19 cellular contexts compared by ENCODE assay signal in genomic region chr11:109480251-109480650, GRCh38. TPM values are rescaled to one million over a fixed set of nuclear protein-coding genes. Genes with fewer than 3 reads are reported as not detected.
DNase-seq lines count a peak whose midpoint lies in the region; ATAC-seq and TF ChIP-seq lines count a peak whose summit lies in the region.
"Had no signal": no experiment of that assay in that cellular context is flagged by ENCODE, and none has a peak within 500 bp of the region (broad histone marks: within the 10 kb centered on the region; RNA-seq: fewer than 3 reads in every experiment).

No MANE protein-coding gene starts in this region.

- no peak overlapping the region for H3K27ac Mint-ChIP-seq in WTC11
- H3K27ac Mint-ChIP-seq: CD4-positive, alpha-beta T cell had no signal

- no peak for TF ChIP-seq CTCF in WTC11 (IDR thresholded peaks at IDR 0.05)

- peak overlapping the region; percentile 57 for H3K4me3 Mint-ChIP-seq in WTC11
- H3K4me3 Mint-ChIP-seq: CD4-positive, alpha-beta T cell had no signal

- H3K9me3 Mint-ChIP-seq in WTC11: peaks cover 5% of the 10 kb centered on the region

- TF ChIP-seq POLR2A in GM18505 (IDR thresholded peaks at IDR 0.05; ENCODE audit: borderline replicate concordance, extremely low read depth, insufficient read depth, insufficient read length): no peak

- no peaks in the 10 kb centered on the region for H3K27me3 Mint-ChIP-seq in WTC11 (ENCODE audit: low read depth)
- H3K27me3 Mint-ChIP-seq: CD4-positive, alpha-beta T cell had no signal

- POLR2A ChIA-PET in WTC11 (lab: Charles Lee): no interaction called here

- DNase-seq in ELF-1 (ENCODE audit: low read depth, low spot score) (peak; percentile 42), WTC11 (ENCODE audit: low spot score) (peak; percentile 8), iPS DF 19.7 (ENCODE audit: low read depth, low spot score) (peak; percentile 1), islet precursor cell (peak; percentile 74), T-helper 2 cell (no peak), GM03348 (ENCODE audit: low spot score) (no peak), COLO829 (ENCODE audit: low spot score) (no peak)
- DNase-seq: AML-193, DMS 273 treated with DMSO at 0.1 percent for 48 hours, DMS53, DND-41, EL, HCEC 1CT, IMR-90 had no signal

- no peaks in the 10 kb centered on the region for H3K36me3 Mint-ChIP-seq in WTC11

- ATAC-seq in WTC11 (peak; percentile 84), GM18505 (IDR thresholded peaks at IDR 0.05; ENCODE audit: unreplicated experiment) (no peak)
- ATAC-seq: A549, K562 had no signal

- H3K4me1 Mint-ChIP-seq in WTC11: peaks cover 10% of the 10 kb centered on the region

- CTCF ChIA-PET in WTC11 (lab: Charles Lee): interaction anchor here (0.6 kb wide), 1 partner anchor 11 kb away, joined by 3 read pairs; no protein-coding TSS in a partner anchor

TF ChIP-seq in WTC11, 78 proteins besides CTCF, POLR2A, EP300 and RAD21:
- TF ChIP-seq ATF1 (CRISPR knock-in tag; IDR thresholded peaks at IDR 0.05) (no peak), ZSCAN18 (CRISPR knock-in tag; IDR thresholded peaks at IDR 0.05) (no peak), GRHL2 (CRISPR knock-in tag; IDR thresholded peaks at IDR 0.05; ENCODE audit: insufficient replicate concordance, severe bottlenecking) (no peak), E2F4 (CRISPR knock-in tag; IDR thresholded peaks at IDR 0.05; ENCODE audit: borderline replicate concordance, low read depth) (no peak), TP53 (CRISPR knock-in tag; IDR thresholded peaks at IDR 0.05) (no peak)

RNA-seq across cellular contexts. Expression of gene C11orf87, which starts 58.3 kb away (rescaled TPM):
- total RNA-seq in WTC11 (2021): 0.20 to 0.25 TPM (median 0.23 TPM) in 3 replicates
- total RNA-seq: CD4-positive, alpha-beta T cell; H4; K562 had no signal

Comparison
In these comparisons a context has a peak if more than half of its experiments do, and no peak if none do; other contexts are left out.
1. DNase-seq: peak in ELF-1 (single experiment), WTC11 (single experiment), iPS DF 19.7 (single experiment) and islet precursor cell (single experiment); none in T-helper 2 cell (0 of 5), GM03348 (single experiment) and COLO829 (single experiment).